ENCODE assay signal across 7 cellular contexts in genomic region chr3:12663311-12663935, GRCh38. TPM values are rescaled to one million over a fixed set of nuclear protein-coding genes. Genes with fewer than 3 reads are reported as not detected.
DNase-seq lines count a peak whose midpoint lies in the region; ATAC-seq and TF ChIP-seq lines count a peak whose summit lies in the region.

No MANE protein-coding gene starts in this region.

- no peaks in the 10 kb centered on the region for H3K36me3 Mint-ChIP-seq in glutamatergic neuron (ENCODE audit: unreplicated experiment)

- H3K36me3 ChIP-seq in Karpas-422 (ENCODE audit: insufficient read depth, low read length): no peaks in the 10 kb centered on the region

- peaks cover 54% of the 10 kb centered on the region for H3K79me2 ChIP-seq in Karpas-422 (ENCODE audit: low read length)

- peak overlapping the region; percentile 98 for H3K27ac Mint-ChIP-seq in glutamatergic neuron (ENCODE audit: unreplicated experiment)

- H3K9me3 ChIP-seq in Karpas-422 (ENCODE audit: low read length): no peaks in the 10 kb centered on the region

- peak overlapping the region; percentile 91 for H3K4me3 ChIP-seq in GM12865 (ENCODE audit: low read depth, low read length)
- H3K4me3 ChIP-seq in Karpas-422 (ENCODE audit: low read length): peak overlapping the region; percentile 78

- H3K4me2 ChIP-seq in Karpas-422 (ENCODE audit: low read depth, low read length, poor library complexity, severe bottlenecking): peak overlapping the region; percentile 97

- peaks cover 43% of the 10 kb centered on the region for H3K4me1 ChIP-seq in Karpas-422 (ENCODE audit: low read length)

- peak overlapping the region; percentile 94 for H3K9ac ChIP-seq in Karpas-422 (ENCODE audit: low read length)

- peaks cover 18% of the 10 kb centered on the region for H3K4me1 Mint-ChIP-seq in glutamatergic neuron (ENCODE audit: low read depth, unreplicated experiment)

- no peaks in the 10 kb centered on the region for H3K27me3 ChIP-seq in Karpas-422 (ENCODE audit: low read length)

- no peak for TF ChIP-seq CTCF in GM12865 (IDR thresholded peaks at IDR 0.05; ENCODE audit: insufficient read depth, low read depth, low read length, missing control alignments)
- TF ChIP-seq CTCF in glutamatergic neuron (IDR thresholded peaks at IDR 0.05; ENCODE audit: partially characterized antibody, unreplicated experiment): no peak
- TF ChIP-seq CTCF in omental fat pad (IDR thresholded peaks at IDR 0.05): no peak

- H3K27me3 Mint-ChIP-seq in glutamatergic neuron (ENCODE audit: unreplicated experiment): peaks cover 18% of the 10 kb centered on the region

- DNase-seq in GM12865 (ENCODE audit: low read depth) (no peak), Karpas-422 (no peak), activated gamma-delta T cell treated with Interleukin-2 at 50 U/mL for 16 hours (peak; percentile 53), glutamatergic neuron (peak; percentile 44), omental fat pad (ENCODE audit: low spot score) (no peak), NCI-H1105 treated with DMSO at 0.1 percent for 48 hours (lab: John Stamatoyannopoulos, UW) (no peak)

- peaks cover 16% of the 10 kb centered on the region for H3K9me3 Mint-ChIP-seq in glutamatergic neuron (ENCODE audit: unreplicated experiment)

- ATAC-seq in GM21737 (IDR thresholded peaks at IDR 0.05; ENCODE audit: unreplicated experiment): peak; percentile 35
- ATAC-seq in omental fat pad (ENCODE audit: low FRiP score): peak; percentile 62

- H3K9me2 ChIP-seq in Karpas-422 (replicated peaks; ENCODE audit: insufficient read depth, low read length): no peaks in the 10 kb centered on the region

- peak overlapping the region; percentile 100 for H3K4me3 Mint-ChIP-seq in glutamatergic neuron (ENCODE audit: unreplicated experiment)

- H4K20me1 ChIP-seq in Karpas-422 (ENCODE audit: insufficient read depth, low read depth, low read length): no peaks in the 10 kb centered on the region

- H2AFZ ChIP-seq in Karpas-422 (ENCODE audit: low read length): peak overlapping the region; percentile 68; the same call in 1 of the 2 replicates

- peak overlapping the region; percentile 83 for H3K27ac ChIP-seq in Karpas-422 (ENCODE audit: low read length)

RNA-seq across cellular contexts. Expression of gene RAF1, which starts 0.5 kb away (rescaled TPM):
- total RNA-seq in Karpas-422 (2014; rRNA removed; shearing (Covaris generic); ENCODE audit: low replicate concordance): 71.5 and 89.5 TPM in 2 replicates
- total RNA-seq in glutamatergic neuron (ENCODE audit: unreplicated experiment) (185 TPM), omental fat pad (100 to 1,000 TPM in 2 of 4 donors, 10 to 100 TPM in 2; 83.4 to 120 (median 106) TPM)

Comparison
In these comparisons a context has a peak if more than half of its experiments do, and no peak if none do; other contexts are left out.
1. DNase-seq: peak in activated gamma-delta T cell treated with Interleukin-2 at 50 U/mL for 16 hours (single experiment) and glutamatergic neuron (single experiment); none in GM12865 (single experiment), Karpas-422 (single experiment), omental fat pad (single experiment) and NCI-H1105 treated with DMSO at 0.1 percent for 48 hours (single experiment).